ENCODE assay signal across 20 cellular contexts in the genomic region with DNA sequence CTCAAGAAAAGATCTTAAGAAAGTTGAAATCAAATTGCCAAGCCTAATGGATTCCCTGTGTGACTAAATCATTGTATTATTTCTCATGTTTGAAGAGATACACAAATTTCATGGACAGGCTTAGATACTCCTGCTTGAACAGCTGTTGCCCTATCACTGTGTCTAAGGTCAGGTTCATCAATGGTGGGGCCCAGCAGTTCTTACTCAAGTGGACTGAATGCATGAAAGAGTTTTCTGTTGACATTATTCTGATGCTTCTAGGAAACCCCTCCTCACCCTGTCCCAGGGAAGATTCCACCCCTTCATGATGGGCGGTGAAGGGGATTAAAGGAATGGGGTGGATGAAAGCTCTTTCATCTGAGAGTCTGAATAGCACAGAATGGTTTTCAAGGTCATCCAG.
DNase-seq lines count a peak whose midpoint lies in the region; ATAC-seq and TF ChIP-seq lines count a peak whose summit lies in the region.
"Had no signal": no experiment of that assay in that cellular context is flagged by ENCODE, and none has a peak within 500 bp of the region (broad histone marks: within the 10 kb centered on the region; RNA-seq: fewer than 3 reads in every experiment).

No MANE protein-coding gene starts in this region.

- H3K4me1 ChIP-seq in SJCRH30 (peaks cover 38% of the 10 kb centered on the region), OCI-LY7 (ENCODE audit: insufficient read depth, low read length, poor library complexity, severe bottlenecking) (no peaks in the 10 kb centered on the region)
- H3K4me1 ChIP-seq: A549 had no signal

- H4K20me1 ChIP-seq in OCI-LY7 (ENCODE audit: insufficient read depth, low read length): no peaks in the 10 kb centered on the region
- H4K20me1 ChIP-seq: BLaER1 treated with 17β-estradiol and CSF1 and Interleukin-3, amounts not matched to agents 10 nM and 100 nM had no signal

- no peaks in the 10 kb centered on the region for H3K27me3 ChIP-seq in SJCRH30
- H3K27me3 ChIP-seq: BLaER1 treated with 17β-estradiol and CSF1 and Interleukin-3, amounts not matched to agents 10 nM and 100 nM had no signal

- no peaks in the 10 kb centered on the region for H3K9me2 ChIP-seq in OCI-LY7 (ENCODE audit: insufficient read depth, low read length)

- POLR2A ChIA-PET in OCI-LY7 (lab: Charles Lee): no interaction called here

- H3K4me3 Mint-ChIP-seq in neural crest cell: peak overlapping the region; percentile 19
- H3K4me3 Mint-ChIP-seq: B cell; CD4-positive, alpha-beta T cell; CD8-positive, alpha-beta T cell had no signal

- H3K4me3 ChIP-seq in SJCRH30: peak overlapping the region; percentile 27; the same call in 1 of the 2 replicates
- H3K4me3 ChIP-seq in OCI-LY7 (ENCODE audit: low read depth, low read length, poor library complexity, severe bottlenecking): no peak overlapping the region
- H3K4me3 ChIP-seq: A549; BLaER1 treated with 17β-estradiol and CSF1 and Interleukin-3, amounts not matched to agents 10 nM and 100 nM had no signal

- H2AFZ ChIP-seq in OCI-LY7 (ENCODE audit: low read length): no peak overlapping the region

- H3K9me3 ChIP-seq in SJCRH30 (replicated peaks) (no peaks in the 10 kb centered on the region; the same call in 1 of the 2 replicates), OCI-LY7 (ENCODE audit: low read length) (no peaks in the 10 kb centered on the region)
- H3K9me3 ChIP-seq: A549, Caco-2 had no signal

- H3K27ac ChIP-seq in SJCRH30 (peak overlapping the region; percentile 99), OCI-LY7 (ENCODE audit: low read depth, low read length, poor library complexity, severe bottlenecking) (no peak overlapping the region)
- H3K27ac ChIP-seq: 22Rv1; A549; BLaER1 treated with 17β-estradiol and CSF1 and Interleukin-3, amounts not matched to agents 10 nM and 100 nM; C4-2B had no signal

- peak overlapping the region; percentile 57 for H3K27ac Mint-ChIP-seq in neural crest cell (ENCODE audit: unreplicated experiment)
- H3K27ac Mint-ChIP-seq: B cell; CD4-positive, alpha-beta T cell; CD8-positive, alpha-beta T cell had no signal

- BruUV-seq in OCI-LY7 (replicated peaks; lab: Mats Ljungman, UMichigan): no TSS peak

- H3K27me3 Mint-ChIP-seq in neural crest cell (ENCODE audit: low read depth): no peaks in the 10 kb centered on the region

- H3K79me2 ChIP-seq in OCI-LY7 (ENCODE audit: insufficient read depth, low read depth, low read length): no peaks in the 10 kb centered on the region

- H3K36me3 ChIP-seq in SJCRH30: no peaks in the 10 kb centered on the region
- no peaks in the 10 kb centered on the region for H3K36me3 ChIP-seq in OCI-LY7 (ENCODE audit: insufficient read depth, low read length)
- H3K36me3 ChIP-seq: BLaER1 treated with 17β-estradiol and CSF1 and Interleukin-3, amounts not matched to agents 10 nM and 100 nM had no signal

- CTCF ChIA-PET in OCI-LY7 (lab: Charles Lee; ENCODE audit: unreplicated experiment): no interaction called here

- no peak for ATAC-seq in GM19452 (IDR thresholded peaks at IDR 0.05; ENCODE audit: unreplicated experiment)
- ATAC-seq: A549; CD8-positive, alpha-beta T cell had no signal

- DNase-seq in DMS53 (lab: John Stamatoyannopoulos, UW): peak; percentile 44
- no peak for DNase-seq in DMS53 treated with DMSO at 0.1 percent for 48 hours (lab: John Stamatoyannopoulos, UW; ENCODE audit: unreplicated experiment)
- DNase-seq in NCI-H748 (lab: John Stamatoyannopoulos, UW; ENCODE audit: unreplicated experiment): peak; percentile 17
- no peak for DNase-seq in NCI-H748 treated with DMSO at 0.1 percent for 48 hours (lab: John Stamatoyannopoulos, UW)
- peak; percentile 92 to 98 for DNase-seq in SJCRH30
- no peak for DNase-seq in neural crest cell (ENCODE audit: low read depth, low spot score)
- no peak for DNase-seq in OCI-LY7 (ENCODE audit: low spot score)
- DNase-seq: AML-193; Calu3; CD4-positive, alpha-beta T cell; CD8-positive, alpha-beta T cell; DMS79 treated with DMSO at 0.1 percent for 48 hours; GF-D8 had no signal

- peaks cover 58% of the 10 kb centered on the region for H3K4me1 Mint-ChIP-seq in neural crest cell
- H3K4me1 Mint-ChIP-seq: B cell had no signal

- intact Hi-C loops in OCI-LY7 (cut with micrococcal nuclease; ENCODE audit: unreplicated experiment): no loop called here

- TF ChIP-seq CTCF in neural crest cell (conservative IDR thresholded peaks at IDR 0.05) (no peak), OCI-LY7 (conservative IDR thresholded peaks at IDR 0.05; ENCODE audit: low read length) (no peak)

- H3K36me3 Mint-ChIP-seq in neural crest cell (ENCODE audit: low read depth): no peaks in the 10 kb centered on the region
- H3K36me3 Mint-ChIP-seq: CD8-positive, alpha-beta T cell had no signal

- peaks cover 9% of the 10 kb centered on the region for H3K9me3 Mint-ChIP-seq in neural crest cell
- H3K9me3 Mint-ChIP-seq: CD4-positive, alpha-beta T cell; CD8-positive, alpha-beta T cell had no signal

- no peak overlapping the region for H3K4me2 ChIP-seq in OCI-LY7 (ENCODE audit: low read length)
- H3K4me2 ChIP-seq: A549 had no signal

Comparison
In these comparisons a context has a peak if more than half of its experiments do, and no peak if none do; other contexts are left out.
1. DNase-seq: peak in DMS53 (single experiment), NCI-H748 (single experiment) and SJCRH30 (2 of 2); none in DMS53 treated with DMSO at 0.1 percent for 48 hours (single experiment), NCI-H748 treated with DMSO at 0.1 percent for 48 hours (single experiment), neural crest cell (single experiment) and OCI-LY7 (single experiment).